ENCODE assay signal across 1 cellular context in the genomic region with DNA sequence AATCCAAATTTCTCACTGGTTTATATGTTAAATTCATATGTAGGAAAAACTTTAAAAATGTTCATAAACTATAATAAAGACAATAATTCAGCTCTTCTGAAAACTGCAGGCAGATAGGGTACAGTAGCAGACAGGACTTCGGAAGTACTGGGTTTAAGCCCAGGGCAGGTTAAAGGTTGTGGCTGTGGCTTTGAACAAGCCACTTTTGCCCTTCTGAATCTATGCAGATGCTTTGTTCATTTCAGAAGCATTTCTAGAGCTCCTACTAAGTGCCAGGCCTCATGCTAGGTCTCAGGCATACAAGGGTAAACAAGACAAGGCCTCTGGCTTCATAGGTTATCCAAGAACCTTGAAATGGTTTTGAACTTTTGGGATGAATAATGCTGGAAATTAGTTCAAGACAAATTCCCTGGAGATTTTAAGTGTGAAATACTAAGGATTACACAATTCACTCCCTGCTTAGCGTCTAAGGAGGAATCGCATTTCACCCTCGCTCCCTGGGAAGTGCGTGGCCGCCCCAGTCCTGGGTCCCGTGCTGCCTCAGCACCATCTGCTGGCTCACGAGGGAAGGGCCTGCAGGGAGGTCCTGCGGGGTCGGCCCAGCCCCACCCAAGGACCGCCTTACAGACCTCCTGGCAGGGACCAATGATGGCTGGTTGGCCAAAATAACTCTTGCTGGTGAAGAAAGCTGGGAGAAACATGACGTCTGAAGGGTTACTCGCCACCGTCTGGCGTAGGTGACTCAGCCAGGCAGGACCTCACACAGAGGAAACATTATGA.
TF ChIP-seq lines count a peak whose summit lies in the region.

No MANE protein-coding gene starts in this region.

TF ChIP-seq in GM12878, 131 proteins besides CTCF, POLR2A, EP300 and RAD21 (continued from another document):
- no peak for TF ChIP-seq IRF4 (IDR thresholded peaks at IDR 0.05; ENCODE audit: low read depth, low read length)
- no peak for TF ChIP-seq SMAD1 (IDR thresholded peaks at IDR 0.05; ENCODE audit: low read depth, partially characterized antibody)
- TF ChIP-seq YY1 (IDR thresholded peaks at IDR 0.05; ENCODE audit: low read depth, low read length), result 0 out of 2 replicates have a peak, but pooled peaks have one; percentile 38
- peak; percentile 82 for TF ChIP-seq SMC3 (IDR thresholded peaks at IDR 0.05; ENCODE audit: borderline replicate concordance, low read length)
